18 cellular contexts compared by ENCODE assay signal in the genomic region with DNA sequence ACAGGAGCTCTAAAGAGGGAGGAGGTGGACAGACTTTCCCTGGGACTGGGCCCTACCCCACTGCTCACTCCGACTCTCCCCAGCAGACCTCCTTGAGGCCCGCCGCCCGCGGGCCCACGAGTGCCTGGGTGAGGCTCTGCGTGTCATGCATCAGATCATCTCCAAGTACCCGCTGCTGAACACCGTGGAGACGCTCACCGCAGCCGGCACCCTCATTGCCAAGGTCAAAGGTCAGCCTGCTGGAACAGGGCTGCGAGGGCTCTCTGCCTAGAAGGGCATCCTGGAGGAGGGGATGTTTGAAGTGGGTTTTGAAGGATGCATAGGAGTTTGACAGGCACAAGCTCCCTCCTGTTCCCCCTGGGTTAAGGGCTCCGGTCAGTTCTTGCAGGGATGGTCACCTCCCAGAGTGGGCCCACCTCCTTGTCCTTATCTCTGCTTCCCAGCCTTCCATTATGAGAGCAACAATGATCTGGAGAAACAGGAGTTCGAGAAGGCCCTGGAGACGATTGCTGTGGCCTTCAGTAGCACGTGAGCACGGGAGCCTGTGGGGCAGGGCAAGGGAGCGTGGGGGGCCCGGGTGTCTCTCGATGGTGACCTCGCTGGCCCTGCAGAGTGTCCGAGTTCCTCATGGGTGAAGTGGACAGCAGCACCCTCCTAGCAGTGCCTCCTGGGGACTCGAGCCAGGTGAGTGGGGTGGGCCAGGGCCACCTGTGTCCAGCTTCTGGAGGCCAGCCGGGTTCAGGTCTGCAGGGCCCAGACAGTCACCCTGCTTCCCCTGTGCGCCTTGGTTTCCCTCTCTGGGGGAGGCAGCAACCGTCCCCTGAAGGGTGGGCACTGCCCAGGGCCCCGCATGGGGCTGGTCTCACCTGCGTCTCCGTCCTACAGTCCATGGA. TPM values are rescaled to one million over a fixed set of nuclear protein-coding genes. Genes with fewer than 3 reads are reported as not detected.
A peak's percentile ranks its signal among the peaks of the same experiment; 100 is the strongest.
DNase-seq lines count a peak whose midpoint lies in the region; ATAC-seq lines count a peak whose summit lies in the region.
"Had no signal": no experiment of that assay in that cellular context is flagged by ENCODE, and none has a peak within 500 bp of the region (broad histone marks: within the 10 kb centered on the region; RNA-seq: fewer than 3 reads in every experiment).

No MANE protein-coding gene starts in this region.

- no peaks in the 10 kb centered on the region for H3K27me3 ChIP-seq in thymus (ENCODE audit: control insufficient read depth, insufficient read depth)

- POLR2A ChIA-PET in T-cell (lab: Charles Lee), result no interaction called here

- peak; percentile 26 for DNase-seq in activated naive CD4-positive, alpha-beta T cell treated with anti-CD3 and anti-CD28 coated beads, Interleukin-2, amount 50 U/mL, for 16 hours
- no peak for DNase-seq in activated naive CD4-positive, alpha-beta T cell (lab: John Stamatoyannopoulos, UW)
- DNase-seq in T-cell (peak in 1 of 34 experiments; percentile 22), NOMO-1 treated with dmso at 0.1 percent for 144 hours (lab: John Stamatoyannopoulos, UW; ENCODE audit: unreplicated experiment) (no peak)
- DNase-seq in central memory CD8-positive, alpha-beta T cell (ENCODE audit: low spot score in 2 of 2), result no peak
- no peak for DNase-seq in central memory CD4-positive, alpha-beta T cell
- DNase-seq: body of pancreas, IMR-90, NCI-H1105 treated with DMSO at 0.1 percent for 48 hours, NCI-H510A, nephron progenitor cell, sigmoid colon, stomach, WERI-Rb-1 had no signal

- peak overlapping the region; percentile 91 for H3K27ac ChIP-seq in thymus (ENCODE audit: low read depth)
- H3K27ac ChIP-seq: body of pancreas, sigmoid colon, WERI-Rb-1 had no signal

- H3K27me3 Mint-ChIP-seq in T-cell, result no peaks in the 10 kb centered on the region
- H3K27me3 Mint-ChIP-seq in central memory CD8-positive, alpha-beta T cell, result no peaks in the 10 kb centered on the region

- peak overlapping the region; percentile 90 to 96 for H3K27ac Mint-ChIP-seq in T-cell
- peak overlapping the region; percentile 98 for H3K27ac Mint-ChIP-seq in central memory CD8-positive, alpha-beta T cell (ENCODE audit: low read depth)
- H3K27ac Mint-ChIP-seq: nephron progenitor cell had no signal

- H3K36me3 Mint-ChIP-seq in T-cell, result peaks cover 37% of the 10 kb centered on the region
- H3K36me3 Mint-ChIP-seq in central memory CD8-positive, alpha-beta T cell (ENCODE audit: insufficient read depth), result peaks cover 87% of the 10 kb centered on the region

- no peaks in the 10 kb centered on the region for H3K9me3 ChIP-seq in thymus (ENCODE audit: control insufficient read depth)
- H3K9me3 ChIP-seq: body of pancreas, HAP-1, left lung, sigmoid colon, stomach had no signal

- H3K4me3 Mint-ChIP-seq in T-cell, result peak overlapping the region in 2 of 3 donors; percentile 24 to 79
- H3K4me3 Mint-ChIP-seq in central memory CD8-positive, alpha-beta T cell, result peak overlapping the region; percentile 76
- H3K4me3 Mint-ChIP-seq: nephron progenitor cell had no signal

- H3K4me1 Mint-ChIP-seq in T-cell, result peaks cover 58 to 65% (median 63%) of the 10 kb centered on the region in 3 donors
- H3K4me1 Mint-ChIP-seq in central memory CD8-positive, alpha-beta T cell, result peaks cover 51% of the 10 kb centered on the region

- 97% methylated on average over 30 of the region's 30 CpGs for WGBS in thymus

- H3K9me3 Mint-ChIP-seq in T-cell, result no peaks in the 10 kb centered on the region
- no peaks in the 10 kb centered on the region for H3K9me3 Mint-ChIP-seq in central memory CD8-positive, alpha-beta T cell
- H3K9me3 Mint-ChIP-seq: nephron progenitor cell had no signal

- CTCF ChIA-PET in T-cell (lab: Charles Lee), result no interaction called here

- peaks cover 47% of the 10 kb centered on the region for H3K4me1 ChIP-seq in thymus (ENCODE audit: control insufficient read depth, insufficient read depth, low read length)
- H3K4me1 ChIP-seq: HAP-1 had no signal

- no peak overlapping the region for H3K4me3 ChIP-seq in thymus (ENCODE audit: low read length)
- H3K4me3 ChIP-seq: body of pancreas, sigmoid colon had no signal

- peaks cover 62% of the 10 kb centered on the region for H3K36me3 ChIP-seq in thymus (ENCODE audit: control insufficient read depth, insufficient read depth)
- H3K36me3 ChIP-seq: HAP-1, sigmoid colon, WERI-Rb-1 had no signal

- no peak for ATAC-seq in T-cell (replicated peaks in 1 of 4)
- ATAC-seq in central memory CD8-positive, alpha-beta T cell (replicated peaks; ENCODE audit: extremely low read depth, poor library complexity, severe bottlenecking), result no peak
- ATAC-seq in GM21526 (IDR thresholded peaks at IDR 0.05; ENCODE audit: low FRiP score, unreplicated experiment), result no peak
- ATAC-seq: body of pancreas, left lung had no signal

RNA-seq across cellular contexts. Expression of a gene that starts 6.3 kb away (rescaled TPM):
- total RNA-seq in T-cell, result 1,000 to 10,000 TPM in 3 of 5 donors, 100 to 1,000 TPM in 2; 729 to 1,130 (median 1,073) TPM
- polyA plus RNA-seq in thymus, result 295 TPM

RNA-seq across cellular contexts. Expression of a gene that starts 21.9 kb away (rescaled TPM):
- 100 to 1,000 TPM in 3 of 5 donors, 10 to 100 TPM in 2; 75.7 to 119 (median 101) TPM for total RNA-seq in T-cell
- polyA plus RNA-seq in thymus, result 84.0 TPM

RNA-seq across cellular contexts. Expression of a gene that starts 30.5 kb away (rescaled TPM):
- total RNA-seq in T-cell, result 100 to 1,000 TPM; 139 to 221 (median 196) TPM
- polyA plus RNA-seq in thymus, result 546 TPM

RNA-seq across cellular contexts. Expression of a gene that starts 33.4 kb away (rescaled TPM):
- 100 to 1,000 TPM; 166 to 217 (median 178) TPM for total RNA-seq in T-cell
- polyA plus RNA-seq in thymus, result 315 TPM

RNA-seq across cellular contexts. Expression of a gene that starts 46.9 kb away (rescaled TPM):
- 100 to 1,000 TPM; 239 to 385 (median 314) TPM for total RNA-seq in T-cell
- 127 TPM for polyA plus RNA-seq in thymus
